ENCODE assay signal across 9 cellular contexts in the genomic region with DNA sequence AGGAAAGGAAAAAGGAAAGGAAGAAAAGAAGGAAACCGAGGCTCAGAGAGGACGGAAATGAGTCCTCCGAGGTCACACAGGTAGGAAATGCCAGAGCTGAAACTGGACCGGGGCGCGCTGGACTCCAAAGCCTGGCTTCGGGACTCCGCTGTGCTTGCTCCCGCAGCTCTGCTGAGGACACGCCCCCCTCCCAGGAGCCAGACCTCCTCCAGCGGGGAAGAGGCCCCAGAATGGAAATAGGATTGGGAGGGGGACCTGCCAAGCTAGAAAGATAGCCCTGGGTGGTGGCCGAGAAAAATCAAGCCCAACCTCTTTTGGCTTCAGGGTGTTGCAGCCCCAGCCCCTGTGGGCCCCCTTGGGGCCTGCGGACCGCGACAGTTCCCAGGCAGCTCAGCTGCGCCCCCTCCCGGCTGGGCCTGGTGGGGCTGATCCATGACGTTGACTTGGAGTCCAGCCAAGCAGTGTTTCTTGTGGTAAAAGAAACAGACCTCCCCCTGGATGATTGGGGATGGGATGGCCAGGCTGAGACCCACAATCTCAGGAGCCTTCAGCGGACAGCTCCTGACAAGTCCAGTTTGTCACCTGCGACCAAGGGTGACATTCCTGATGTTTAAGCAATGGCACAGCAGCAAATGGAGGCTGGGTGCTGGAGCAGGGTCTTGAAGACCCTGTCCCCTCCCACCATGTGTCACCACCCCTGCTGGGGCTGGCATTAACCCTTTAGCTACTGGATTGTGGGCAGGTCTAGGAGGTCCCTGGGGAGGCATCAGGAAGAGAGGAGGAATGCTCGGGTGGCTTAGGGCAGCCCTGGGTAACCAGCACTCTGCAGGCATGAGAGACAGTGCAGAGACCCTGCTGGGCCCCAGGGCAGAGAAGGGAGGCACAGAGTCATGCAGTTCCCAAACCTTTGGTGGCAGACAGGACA. TPM values are rescaled to one million over a fixed set of nuclear protein-coding genes. Genes with fewer than 3 reads are reported as not detected.
DNase-seq lines count a peak whose midpoint lies in the region; ATAC-seq and TF ChIP-seq lines count a peak whose summit lies in the region.
"Had no signal": no experiment of that assay in that cellular context is flagged by ENCODE, and none has a peak within 500 bp of the region (broad histone marks: within the 10 kb centered on the region; RNA-seq: fewer than 3 reads in every experiment).

No MANE protein-coding gene starts in this region.

- DNase-seq in AG04449 (ENCODE audit: low read depth, low spot score) (no peak), GM13977 (ENCODE audit: low spot score) (peak; percentile 84), NCI-H345 (lab: John Stamatoyannopoulos, UW) (peak; percentile 82), dorsolateral prefrontal cortex (peak in 1 of 10 donors; percentile 15), memory B cell (ENCODE audit: low spot score in 2 of 2) (peak; percentile 67 to 72)
- DNase-seq in activated CD4-positive, alpha-beta T cell treated with anti-CD3 and anti-CD28 coated beads for 4 hours = peak; percentile 18 to 39
- peak; percentile 32 for DNase-seq in stimulated activated naive CD4-positive, alpha-beta T cell treated with Interleukin-2 at 50 U/mL for 16 hours (lab: John Stamatoyannopoulos, UW)

- H3K27ac ChIP-seq in dorsolateral prefrontal cortex = peak overlapping the region in 8 of 59 donors; percentile 7 to 57 (median 27)

- H3K36me3 Mint-ChIP-seq in memory B cell = no peaks in the 10 kb centered on the region

- POLR2A ChIA-PET in AG04449 (lab: Yijun Ruan, JAX) = no interaction called here

- H3K27me3 Mint-ChIP-seq in memory B cell = peaks cover 6% of the 10 kb centered on the region

- peaks cover 0 to 5% (median 0%) of the 10 kb centered on the region in 45 donors for H3K27me3 ChIP-seq in dorsolateral prefrontal cortex

- in situ Hi-C loops in GM13977 (cut with MboI; ENCODE audit: low pct_unique_long_range_greater_than_20kb, low sequenced_read_pairs, unreplicated experiment) = no loop called here

- H3K4me3 ChIP-seq in AG04449 (ENCODE audit: low read depth, low read length) (no peak overlapping the region), dorsolateral prefrontal cortex (no peak overlapping the region)

- H3K9me3 Mint-ChIP-seq in memory B cell = no peaks in the 10 kb centered on the region

- peak; percentile 91 for TF ChIP-seq CTCF in AG04449 (IDR thresholded peaks at IDR 0.05; ENCODE audit: insufficient read depth, low read length, missing control alignments)
- TF ChIP-seq CTCF in GM13977 (IDR thresholded peaks at IDR 0.05; ENCODE audit: extremely low read depth, insufficient read depth, missing control alignments) = peak; percentile 84
- peak; percentile 12 to 73 (median 53) for TF ChIP-seq CTCF in dorsolateral prefrontal cortex (IDR thresholded peaks at IDR 0.05 in 54 of 56, conservative IDR thresholded peaks at IDR 0.05 in 2 of 56; ENCODE audit: low read depth in 1 of 56, partially characterized antibody in 56 of 56)

- H3K27ac Mint-ChIP-seq in memory B cell = no peak overlapping the region

- ATAC-seq in memory B cell (ENCODE audit: low read depth) (peak; percentile 74), HG03460 (IDR thresholded peaks at IDR 0.05; ENCODE audit: unreplicated experiment) (no peak)

- CTCF ChIA-PET in AG04449 (lab: Yijun Ruan, JAX) = interaction anchor here (0.6 to 15.3 kb wide), 21 partner anchors 7 to 140 kb away, joined by 3 to 174 read pairs (median 3); no protein-coding TSS in a partner anchor

- intact Hi-C loops in dorsolateral prefrontal cortex (cut with DNase I) = no loop called here

- peaks cover 2% of the 10 kb centered on the region for H3K4me1 Mint-ChIP-seq in memory B cell

- H3K4me3 Mint-ChIP-seq in memory B cell = no peak overlapping the region

RNA-seq across cellular contexts. Expression of a gene that starts 55.4 kb away (rescaled TPM):
- total RNA-seq in dorsolateral prefrontal cortex = 10 to 100 TPM in 3 of 120 experiments, 1 to 10 TPM in 114, under 1 TPM in 3; 0.69 to 27.4 (median 3.9) TPM
- total RNA-seq: pulmonary artery endothelial cell had no signal
